Comparison of ENCODE assay signal across 8 cellular contexts in genomic region chr7:5494683-5495561, GRCh38. TPM values are rescaled to one million over a fixed set of nuclear protein-coding genes. Genes with fewer than 3 reads are reported as not detected.
A peak's percentile ranks its signal among the peaks of the same experiment; 100 is the strongest.
DNase-seq lines count a peak whose midpoint lies in the region; ATAC-seq, FAIRE-seq and TF ChIP-seq lines count a peak whose summit lies in the region.

No MANE protein-coding gene starts in this region.

- no peaks in the 10 kb centered on the region for H3K27me3 ChIP-seq in osteoblast (ENCODE audit: insufficient read depth, low read length)
- H3K27me3 ChIP-seq in thoracic aorta (replicated peaks; ENCODE audit: insufficient read depth): no peaks in the 10 kb centered on the region

- ATAC-seq in GM21528 (IDR thresholded peaks at IDR 0.05; ENCODE audit: low FRiP score, unreplicated experiment) (peak; percentile 63), thoracic aorta (ENCODE audit: insufficient number of reproducible peaks, low FRiP score, low read depth) (peak; percentile 67)

- no peak overlapping the region for H2AFZ ChIP-seq in osteoblast (ENCODE audit: low read length)

- H3K79me2 ChIP-seq in osteoblast (ENCODE audit: insufficient read depth, low read length): peaks cover 22% of the 10 kb centered on the region

- in situ Hi-C loops in SK-MEL-5 (cut with HindIII; ENCODE audit: low pct_unique_long_range_greater_than_20kb, low sequenced_read_pairs): no loop called here

- peak overlapping the region; percentile 76 for H3K4me2 ChIP-seq in osteoblast (ENCODE audit: insufficient read depth, low read length)

- TF ChIP-seq CTCF in osteoblast (IDR thresholded peaks at IDR 0.05; ENCODE audit: extremely low read depth, low read depth, low read length) (peak; percentile 89), thoracic aorta (IDR thresholded peaks at IDR 0.05) (peak; percentile 93)

- H3K4me1 ChIP-seq in osteoblast (ENCODE audit: insufficient read depth, low read length) (peaks cover 11% of the 10 kb centered on the region), thoracic aorta (ENCODE audit: control insufficient read depth in 1 of 2, low read depth in 2 of 2) (peaks cover 10 to 22% of the 10 kb centered on the region in 2 donors)

- peaks cover 4% of the 10 kb centered on the region for H3K36me3 ChIP-seq in osteoblast (ENCODE audit: insufficient read depth, low read length)
- H3K36me3 ChIP-seq in thoracic aorta: peaks cover 2% of the 10 kb centered on the region

- H4K20me1 ChIP-seq in osteoblast (ENCODE audit: insufficient read depth, low read length): peaks cover 20% of the 10 kb centered on the region

- H3K27ac ChIP-seq in osteoblast (ENCODE audit: low read depth, low read length): peak overlapping the region; percentile 56
- H3K27ac ChIP-seq in thoracic aorta: peak overlapping the region; percentile 83 to 94

- FAIRE-seq in frontal cortex (lab: Jason Lieb, UNC): no peak

- H3K9me3 ChIP-seq in osteoblast (ENCODE audit: low read depth, low read length): no peaks in the 10 kb centered on the region
- H3K9me3 ChIP-seq in thoracic aorta: no peaks in the 10 kb centered on the region

- DNase-seq in COLO829 (ENCODE audit: low spot score) (peak; percentile 81), LoVo (ENCODE audit: low spot score) (peak; percentile 84), SK-MEL-5 (ENCODE audit: low read depth, low spot score) (peak; percentile 83), frontal cortex (ENCODE audit: low spot score in 2 of 2) (peak; percentile 79 to 87), osteoblast (ENCODE audit: insufficient read length, low spot score, missing footprints) (peak; percentile 97), thoracic aorta (ENCODE audit: low spot score) (no peak)
- DNase-seq in activated gamma-delta T cell treated with anti-CD3 and anti-CD28 coated beads, Interleukin-2, amount 50 U/mL, for 16 hours (ENCODE audit: low read depth): peak; percentile 60

- peak overlapping the region; percentile 58 for H3K4me3 ChIP-seq in osteoblast (ENCODE audit: insufficient read depth, low read length)
- peak overlapping the region; percentile 66 for H3K4me3 ChIP-seq in thoracic aorta

RNA-seq across cellular contexts. Expression of gene FBXL18, which starts 18.7 kb away (rescaled TPM):
- 2.2 and 3.0 TPM in 2 replicates for total RNA-seq in SK-MEL-5 (2014; rRNA removed; shearing (Covaris generic))
- polyA plus RNA-seq in SK-MEL-5 (2015; cell fraction: cytosol; rRNA removed): 19.2 and 20.7 TPM in 2 replicates
- 10.8 and 15.1 TPM in 2 replicates for polyA plus RNA-seq in SK-MEL-5 (2015; cell fraction: nucleus; rRNA removed)
- total RNA-seq in frontal cortex: 3.3 TPM
- 8.8 and 9.4 TPM in 2 replicates for total RNA-seq in osteoblast
- 1 to 10 TPM; 7.2 to 8.1 TPM for total RNA-seq in thoracic aorta

RNA-seq across cellular contexts. Expression of gene ACTB, which starts 35.5 kb away (rescaled TPM):
- 2,003 and 2,103 TPM in 2 replicates for total RNA-seq in SK-MEL-5 (2014; rRNA removed; shearing (Covaris generic))
- 4,509 and 4,589 TPM in 2 replicates for polyA plus RNA-seq in SK-MEL-5 (2015; cell fraction: cytosol; rRNA removed)
- polyA plus RNA-seq in SK-MEL-5 (2015; cell fraction: nucleus; rRNA removed): 1,180 and 1,505 TPM in 2 replicates
- 1,494 TPM for total RNA-seq in frontal cortex
- 3,672 and 4,357 TPM in 2 replicates for total RNA-seq in osteoblast
- total RNA-seq in thoracic aorta: over 10,000 TPM in 1 of 2 donors, 1,000 to 10,000 TPM in 1; 7,643 to 10,126 TPM
